9 cellular contexts compared by ENCODE assay signal in the genomic region with DNA sequence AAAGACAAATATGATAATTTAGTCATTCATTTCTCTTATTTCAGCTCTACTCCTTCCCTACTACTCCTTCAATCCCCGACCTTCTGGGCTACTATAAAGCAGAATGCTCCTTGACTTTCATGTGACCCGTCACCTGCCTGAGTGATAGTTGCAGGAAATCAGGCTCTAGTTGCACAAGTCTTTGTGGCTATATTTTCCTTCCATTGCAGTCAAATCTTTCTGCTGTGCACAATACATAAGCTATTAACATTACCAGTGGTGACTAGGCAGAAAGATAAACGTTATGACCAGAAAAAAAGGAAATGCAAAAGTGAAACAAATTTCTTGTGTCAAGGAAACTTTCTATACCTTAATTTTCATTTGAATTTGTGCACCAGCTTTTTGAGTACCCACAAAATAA.
DNase-seq lines count a peak whose midpoint lies in the region; ATAC-seq and FAIRE-seq lines count a peak whose summit lies in the region.
"Had no signal": no experiment of that assay in that cellular context is flagged by ENCODE, and none has a peak within 500 bp of the region (broad histone marks: within the 10 kb centered on the region; RNA-seq: fewer than 3 reads in every experiment).

No MANE protein-coding gene starts in this region.

- DNase-seq in GM19239 (ENCODE audit: insufficient read length, low spot score): peak; percentile 8
- peak; percentile 39 for DNase-seq in RPMI8226
- peak; percentile 53 for DNase-seq in pons (ENCODE audit: low spot score)
- no peak for DNase-seq in effector memory CD4-positive, alpha-beta T cell
- DNase-seq in NCI-H2081 (lab: John Stamatoyannopoulos, UW): no peak
- DNase-seq in activated CD4-positive, alpha-beta T cell treated with anti-CD3 and anti-CD28 coated beads, Interleukin-2, amount 50 U/mL, for 1 hour: no peak
- no peak for DNase-seq in stimulated activated CD4-positive, alpha-beta T cell treated with anti-CD3 and anti-CD28 coated beads, Interleukin-12 subunit alpha, Interleukin-12 subunit beta, amount 100 ng/mL, for 4 hours

- no peaks in the 10 kb centered on the region for H3K4me1 ChIP-seq in effector memory CD4-positive, alpha-beta T cell (ENCODE audit: control insufficient read depth, insufficient read depth, low read length, poor library complexity, severe bottlenecking)

- peak; percentile 88 for ATAC-seq in HG02981 (IDR thresholded peaks at IDR 0.05; ENCODE audit: unreplicated experiment)

- H3K27me3 ChIP-seq in effector memory CD4-positive, alpha-beta T cell (replicated peaks; ENCODE audit: control insufficient read depth, insufficient read depth, low read length, poor library complexity, severe bottlenecking): no peaks in the 10 kb centered on the region

- no peaks in the 10 kb centered on the region for H3K9me3 ChIP-seq in effector memory CD4-positive, alpha-beta T cell (ENCODE audit: control insufficient read depth, low read length)

- FAIRE-seq in GM19239 (lab: Jason Lieb, UNC): peak; percentile 97
- FAIRE-seq: bronchial epithelial cell had no signal

- H3K36me3 ChIP-seq in effector memory CD4-positive, alpha-beta T cell (ENCODE audit: control insufficient read depth, insufficient read depth, low read length): no peaks in the 10 kb centered on the region

- H3K27ac ChIP-seq in effector memory CD4-positive, alpha-beta T cell (ENCODE audit: insufficient read depth, low read length, poor library complexity, severe bottlenecking): no peak overlapping the region

- no peak overlapping the region for H3K4me3 ChIP-seq in effector memory CD4-positive, alpha-beta T cell (ENCODE audit: insufficient read depth, low read depth, low read length, poor library complexity, severe bottlenecking)

Comparison
In these comparisons a context has a peak if more than half of its experiments do, and no peak if none do; other contexts are left out.
1. DNase-seq: peak in GM19239 (single experiment), RPMI8226 (single experiment) and pons (single experiment); none in effector memory CD4-positive, alpha-beta T cell (0 of 3), NCI-H2081 (0 of 2), activated CD4-positive, alpha-beta T cell treated with anti-CD3 and anti-CD28 coated beads, Interleukin-2, amount 50 U/mL, for 1 hour (single experiment) and stimulated activated CD4-positive, alpha-beta T cell treated with anti-CD3 and anti-CD28 coated beads, Interleukin-12 subunit alpha, Interleukin-12 subunit beta, amount 100 ng/mL, for 4 hours (single experiment).